In genomic region chr3:13073042-13073906, GRCh38 we compare ENCODE assay signal across 8 cellular contexts. TPM values are rescaled to one million over a fixed set of nuclear protein-coding genes. Genes with fewer than 3 reads are reported as not detected.
DNase-seq lines count a peak whose midpoint lies in the region; ATAC-seq and TF ChIP-seq lines count a peak whose summit lies in the region.

TSS of gene IQSEC1 (minus strand) at chr3:13073429. CDS start at chr3:13073014, 415 bp downstream.

- H3K4me1 Mint-ChIP-seq in activated CD4-positive, alpha-beta T cell treated with anti-CD3 and anti-CD28 coated beads, Interleukin-2, amount 10 ng/mL, durations not matched to agents 7 days and 5 days, result peaks cover 59% of the 10 kb centered on the region

- H3K9me3 Mint-ChIP-seq in activated CD4-positive, alpha-beta T cell treated with anti-CD3 and anti-CD28 coated beads, Interleukin-2, amount 10 ng/mL, durations not matched to agents 7 days and 5 days, result no peaks in the 10 kb centered on the region

- intact Hi-C loops in colonic mucosa (cut with DNase I), result no loop called here

- CTCF ChIA-PET in activated CD4-positive, alpha-beta T cell treated with anti-CD3 and anti-CD28 coated beads, Interleukin-2, amount 10 ng/mL, durations not matched to agents 7 days and 5 days (lab: Charles Lee), result interaction anchor here (1.9 kb wide), 1 partner anchor 19 kb away, joined by 5 read pairs; no protein-coding TSS in a partner anchor

- POLR2A ChIA-PET in activated CD4-positive, alpha-beta T cell treated with anti-CD3 and anti-CD28 coated beads, Interleukin-2, amount 10 ng/mL, durations not matched to agents 7 days and 5 days (lab: Charles Lee), result no interaction called here

- H3K4me1 ChIP-seq in colonic mucosa, result no peaks in the 10 kb centered on the region

- H3K27me3 Mint-ChIP-seq in activated CD4-positive, alpha-beta T cell treated with anti-CD3 and anti-CD28 coated beads, Interleukin-2, amount 10 ng/mL, durations not matched to agents 7 days and 5 days, result peaks cover 39% of the 10 kb centered on the region

- no peaks in the 10 kb centered on the region for H3K9me3 ChIP-seq in colonic mucosa

- no peak within 1 kb of the TSS for H3K27ac ChIP-seq in colonic mucosa

- peaks cover 4% of the 10 kb centered on the region for H3K36me3 Mint-ChIP-seq in activated CD4-positive, alpha-beta T cell treated with anti-CD3 and anti-CD28 coated beads, Interleukin-2, amount 10 ng/mL, durations not matched to agents 7 days and 5 days (ENCODE audit: low read depth)

- H3K27me3 ChIP-seq in colonic mucosa, result peaks cover 19% of the 10 kb centered on the region

- ATAC-seq in HG03521 (IDR thresholded peaks at IDR 0.05; ENCODE audit: unreplicated experiment), result peak; percentile 50

- peak within 1 kb of the TSS; percentile 5 for H3K4me3 ChIP-seq in colonic mucosa

- TF ChIP-seq CTCF in colonic mucosa (IDR thresholded peaks at IDR 0.05), result no peak

- H3K9ac ChIP-seq in colonic mucosa (ENCODE audit: low read depth in 2 of 2, low read length in 2 of 2), result no peak within 1 kb of the TSS

- H3K27ac Mint-ChIP-seq in activated CD4-positive, alpha-beta T cell treated with anti-CD3 and anti-CD28 coated beads, Interleukin-2, amount 10 ng/mL, durations not matched to agents 7 days and 5 days, result peak within 1 kb of the TSS; percentile 78

- peak within 1 kb of the TSS; percentile 77 for H3K4me3 Mint-ChIP-seq in activated CD4-positive, alpha-beta T cell treated with anti-CD3 and anti-CD28 coated beads, Interleukin-2, amount 10 ng/mL, durations not matched to agents 7 days and 5 days

- DNase-seq in AG20443 (ENCODE audit: low spot score) (peak; percentile 71), GM19240 (ENCODE audit: insufficient read length, low spot score) (peak; percentile 79), colonic mucosa (peak; percentile 29), medulla oblongata (ENCODE audit: extremely low spot score) (peak; percentile 78), MV-4-11 (lab: John Stamatoyannopoulos, UW) (no peak)
- peak; percentile 82 for DNase-seq in activated CD4-positive, alpha-beta T cell treated with anti-CD3 and anti-CD28 coated beads, Interleukin-2, amount 10 ng/mL, durations not matched to agents 7 days and 5 days
- peak; percentile 56 for DNase-seq in stimulated activated CD8-positive, alpha-beta memory T cell treated with anti-CD3 and anti-CD28 coated beads, Interleukin-12 subunit alpha, Interleukin-12 subunit beta, amount 100 ng/mL, for 1 hour (ENCODE audit: low read depth)

- no peaks in the 10 kb centered on the region for H3K36me3 ChIP-seq in colonic mucosa

RNA-seq across cellular contexts. Expression of gene IQSEC1, which starts in this region (rescaled TPM):
- 10 to 100 TPM; 58.2 to 70.4 TPM for total RNA-seq in activated CD4-positive, alpha-beta T cell treated with anti-CD3 and anti-CD28 coated beads, Interleukin-2, amount 10 ng/mL, durations not matched to agents 7 days and 5 days
- total RNA-seq in colonic mucosa, result 10 to 100 TPM; 14.8 to 19.2 TPM
